22 cellular contexts compared by ENCODE assay signal in genomic region chr12:24767016-24767415, GRCh38.
"Had no signal": no experiment of that assay in that cellular context is flagged by ENCODE, and none has a peak within 500 bp of the region (broad histone marks: within the 10 kb centered on the region; RNA-seq: fewer than 3 reads in every experiment).

No MANE protein-coding gene starts in this region.

- H3K36me3 ChIP-seq: brain microvascular endothelial cell, heart left ventricle, thoracic aorta, vagina had no signal

- H3K36me3 Mint-ChIP-seq: stimulated activated naive B cell treated with anti-CD40 and anti-IgM and Interleukin-4, amounts not matched to agents 10 μg/mL and 1 μg/mL and 100 μg/mL, for 72 hours had no signal

- H3K79me2 ChIP-seq: parathyroid adenoma had no signal

- H2AFZ ChIP-seq: parathyroid adenoma had no signal

- H3K27me3 ChIP-seq: brain microvascular endothelial cell, heart left ventricle, vagina had no signal

- H3K4me3 ChIP-seq: heart left ventricle, thoracic aorta, vagina had no signal

- H3K4me1 ChIP-seq: heart left ventricle, parathyroid adenoma, vagina had no signal

- H3K9me3 Mint-ChIP-seq: activated CD8-positive, alpha-beta T cell treated with anti-CD3 and anti-CD28 coated beads for 36 hours; activated naive CD8-positive, alpha-beta T cell treated with anti-CD3 and anti-CD28 coated beads, Interleukin-2, amount 50 U/mL, for 24 hours; central memory CD8-positive, alpha-beta T cell; effector memory CD8-positive, alpha-beta T cell had no signal

- H3K4me3 Mint-ChIP-seq: activated CD8-positive, alpha-beta T cell treated with anti-CD3 and anti-CD28 coated beads for 36 hours; activated naive CD8-positive, alpha-beta T cell treated with anti-CD3 and anti-CD28 coated beads, Interleukin-2, amount 50 U/mL, for 24 hours; central memory CD8-positive, alpha-beta T cell; effector memory CD8-positive, alpha-beta T cell; nephron progenitor cell; stimulated activated naive B cell treated with anti-CD40 and anti-IgM and Interleukin-4, amounts not matched to agents 10 μg/mL and 1 μg/mL and 100 μg/mL, for 72 hours; type B pancreatic cell had no signal

- H3K9ac ChIP-seq: parathyroid adenoma had no signal

- FAIRE-seq: colon, islet of Langerhans had no signal

- H3K27ac ChIP-seq: brain microvascular endothelial cell, heart left ventricle, parathyroid adenoma, thoracic aorta, vagina had no signal

- ATAC-seq: activated CD8-positive, alpha-beta T cell treated with anti-CD3 and anti-CD28 coated beads for 36 hours; activated naive CD8-positive, alpha-beta T cell treated with anti-CD3 and anti-CD28 coated beads, Interleukin-2, amount 50 U/mL, for 24 hours; effector memory CD8-positive, alpha-beta T cell; heart left ventricle; left colon; right cardiac atrium; stimulated activated naive B cell treated with anti-CD40 and anti-IgM and Interleukin-4, amounts not matched to agents 10 μg/mL and 1 μg/mL and 100 μg/mL, for 72 hours had no signal

- DNase-seq: activated CD4-positive, alpha-beta T cell treated with anti-CD3 and anti-CD28 coated beads for 1 hour; activated CD8-positive, alpha-beta T cell treated with anti-CD3 and anti-CD28 coated beads for 36 hours; activated effector memory CD4-positive, alpha-beta T cell treated with Interleukin-2 at 50 U/mL for 16 hours; activated naive CD4-positive, alpha-beta T cell treated with anti-CD3 and anti-CD28 coated beads, Interleukin-2, amount 50 U/mL, for 16 hours; activated naive CD8-positive, alpha-beta T cell treated with anti-CD3 and anti-CD28 coated beads, Interleukin-2, amount 50 U/mL, for 24 hours; aorta; brain microvascular endothelial cell; effector memory CD8-positive, alpha-beta T cell; heart left ventricle; left colon; mesenchymal stem cell; nephron progenitor cell; right cardiac atrium; stimulated activated naive B cell treated with anti-CD40 and anti-IgM and Interleukin-4, amounts not matched to agents 10 μg/mL and 1 μg/mL and 100 μg/mL, for 72 hours; T-helper 9 cell had no signal

- H3K27me3 Mint-ChIP-seq: activated CD8-positive, alpha-beta T cell treated with anti-CD3 and anti-CD28 coated beads for 36 hours; activated naive CD8-positive, alpha-beta T cell treated with anti-CD3 and anti-CD28 coated beads, Interleukin-2, amount 50 U/mL, for 24 hours; central memory CD8-positive, alpha-beta T cell; effector memory CD8-positive, alpha-beta T cell; stimulated activated naive B cell treated with anti-CD40 and anti-IgM and Interleukin-4, amounts not matched to agents 10 μg/mL and 1 μg/mL and 100 μg/mL, for 72 hours had no signal

- H3K27ac Mint-ChIP-seq: activated CD8-positive, alpha-beta T cell treated with anti-CD3 and anti-CD28 coated beads for 36 hours; activated naive CD8-positive, alpha-beta T cell treated with anti-CD3 and anti-CD28 coated beads, Interleukin-2, amount 50 U/mL, for 24 hours; effector memory CD8-positive, alpha-beta T cell; nephron progenitor cell; stimulated activated naive B cell treated with anti-CD40 and anti-IgM and Interleukin-4, amounts not matched to agents 10 μg/mL and 1 μg/mL and 100 μg/mL, for 72 hours; type B pancreatic cell had no signal

- H3K9me3 ChIP-seq: thoracic aorta, vagina had no signal

- H3K4me1 Mint-ChIP-seq: activated naive CD8-positive, alpha-beta T cell treated with anti-CD3 and anti-CD28 coated beads, Interleukin-2, amount 50 U/mL, for 24 hours; central memory CD8-positive, alpha-beta T cell; nephron progenitor cell; stimulated activated naive B cell treated with anti-CD40 and anti-IgM and Interleukin-4, amounts not matched to agents 10 μg/mL and 1 μg/mL and 100 μg/mL, for 72 hours had no signal
